26 cellular contexts compared by ENCODE assay signal in genomic region chr6:26352315-26352714, GRCh38. TPM values are rescaled to one million over a fixed set of nuclear protein-coding genes. Genes with fewer than 3 reads are reported as not detected.
DNase-seq lines count a peak whose midpoint lies in the region; ATAC-seq and TF ChIP-seq lines count a peak whose summit lies in the region.
"Had no signal": no experiment of that assay in that cellular context is flagged by ENCODE, and none has a peak within 500 bp of the region (broad histone marks: within the 10 kb centered on the region; RNA-seq: fewer than 3 reads in every experiment).

No MANE protein-coding gene starts in this region.

- H3K36me3 ChIP-seq in breast epithelium (no peaks in the 10 kb centered on the region), prostate gland (no peaks in the 10 kb centered on the region)
- H3K36me3 ChIP-seq: left lung, uterus had no signal

- H3K4me3 ChIP-seq in breast epithelium, result no peak overlapping the region
- no peak overlapping the region for H3K4me3 ChIP-seq in prostate gland
- H3K4me3 ChIP-seq: dorsolateral prefrontal cortex, left lung, skin epidermis, uterus had no signal

- DNase-seq in MCF 10A (ENCODE audit: unreplicated experiment), result no peak
- no peak for DNase-seq in breast epithelium (ENCODE audit: low spot score in 2 of 2)
- DNase-seq in epithelial cell of prostate (ENCODE audit: low read depth, low spot score), result no peak
- no peak for DNase-seq in NCI-H1417 treated with DMSO at 0.1 percent for 48 hours (lab: John Stamatoyannopoulos, UW)
- no peak for DNase-seq in prostate gland (ENCODE audit: low spot score)
- DNase-seq: activated CD4-positive, CD25-positive, alpha-beta regulatory T cell treated with anti-CD3 and anti-CD28 coated beads, Interleukin-2, amount 50 U/mL, for 72 hours; activated CD8-positive, alpha-beta T cell treated with anti-CD3 and anti-CD28 coated beads for 36 hours; AML-193; anterior cingulate cortex; CD4-positive, alpha-beta memory T cell; dorsolateral prefrontal cortex; EL; left lung; naive thymus-derived CD4-positive, alpha-beta T cell; NCI-H1436; NCI-H345; NCI-H82; RPMI8226; T-helper 2 cell; uterus had no signal

- no peaks in the 10 kb centered on the region for H3K9me3 Mint-ChIP-seq in MCF 10A (ENCODE audit: unreplicated experiment)
- H3K9me3 Mint-ChIP-seq: activated CD8-positive, alpha-beta T cell treated with anti-CD3 and anti-CD28 coated beads for 36 hours; activated naive CD4-positive, alpha-beta T cell treated with anti-CD3 and anti-CD28 coated beads, Interleukin-2, amount 50 U/mL, for 72 hours; CD4-positive, alpha-beta memory T cell; mesothelial cell of epicardium; naive thymus-derived CD4-positive, alpha-beta T cell; stimulated activated naive CD8-positive, alpha-beta T cell treated with anti-CD3 and anti-CD28 coated beads, Interleukin-15, Interleukin-2, amounts not matched to agents 100 ng/mL and 50 ng/mL, for 24 hours had no signal

- H3K27ac ChIP-seq in breast epithelium (no peak overlapping the region), epithelial cell of prostate (peak overlapping the region; percentile 73), prostate gland (no peak overlapping the region)
- H3K27ac ChIP-seq: dorsolateral prefrontal cortex, KMS-11, left lung, skin epidermis, uterus had no signal

- POLR2A ChIA-PET in MCF 10A (lab: Yijun Ruan, JAX), result interaction anchor here (0.6 to 1.5 kb wide), 4 partner anchors 15 to 97 kb away, joined by 3 to 4 read pairs (median 3); no protein-coding TSS in a partner anchor

- no TSS peak for BruUV-seq in MCF 10A (replicated peaks; lab: Mats Ljungman, UMichigan)

- H3K27me3 ChIP-seq in breast epithelium, result no peaks in the 10 kb centered on the region
- no peaks in the 10 kb centered on the region for H3K27me3 ChIP-seq in prostate gland (replicated peaks; ENCODE audit: insufficient read depth)
- H3K27me3 ChIP-seq: dorsolateral prefrontal cortex, left lung, uterus had no signal

- H3K4me1 ChIP-seq in breast epithelium, result no peaks in the 10 kb centered on the region
- no peaks in the 10 kb centered on the region for H3K4me1 ChIP-seq in prostate gland (replicated peaks)
- H3K4me1 ChIP-seq: left lung, uterus had no signal

- H3K4me3 Mint-ChIP-seq in MCF 10A (ENCODE audit: unreplicated experiment), result no peak overlapping the region
- H3K4me3 Mint-ChIP-seq: activated CD8-positive, alpha-beta T cell treated with anti-CD3 and anti-CD28 coated beads for 36 hours; CD4-positive, alpha-beta memory T cell; mesothelial cell of epicardium; naive thymus-derived CD4-positive, alpha-beta T cell; stimulated activated naive CD8-positive, alpha-beta T cell treated with anti-CD3 and anti-CD28 coated beads, Interleukin-15, Interleukin-2, amounts not matched to agents 100 ng/mL and 50 ng/mL, for 24 hours had no signal

- intact Hi-C loops in MCF 10A (cut with micrococcal nuclease) (no loop called here), breast epithelium (cut with DNase I; ENCODE audit: low total_unique reads) (no loop called here), prostate gland (cut with DNase I) (no loop called here)

- no peak for ATAC-seq in GM18870 (IDR thresholded peaks at IDR 0.05; ENCODE audit: unreplicated experiment)
- ATAC-seq: activated CD8-positive, alpha-beta T cell treated with anti-CD3 and anti-CD28 coated beads for 36 hours had no signal

- no peak for TF ChIP-seq CTCF in MCF 10A (IDR thresholded peaks at IDR 0.05; ENCODE audit: unreplicated experiment)
- TF ChIP-seq CTCF in breast epithelium (IDR thresholded peaks at IDR 0.05), result no peak
- TF ChIP-seq CTCF in prostate gland (IDR thresholded peaks at IDR 0.05), result no peak

- no peaks in the 10 kb centered on the region for H3K9me3 ChIP-seq in breast epithelium
- no peaks in the 10 kb centered on the region for H3K9me3 ChIP-seq in prostate gland
- H3K9me3 ChIP-seq: left lung, uterus had no signal

- H3K27me3 Mint-ChIP-seq in MCF 10A (ENCODE audit: insufficient read depth, unreplicated experiment), result no peaks in the 10 kb centered on the region
- H3K27me3 Mint-ChIP-seq: activated CD8-positive, alpha-beta T cell treated with anti-CD3 and anti-CD28 coated beads for 36 hours; CD4-positive, alpha-beta memory T cell; stimulated activated naive CD8-positive, alpha-beta T cell treated with anti-CD3 and anti-CD28 coated beads, Interleukin-15, Interleukin-2, amounts not matched to agents 100 ng/mL and 50 ng/mL, for 24 hours had no signal

- peaks cover 6% of the 10 kb centered on the region for H3K4me1 Mint-ChIP-seq in MCF 10A (ENCODE audit: insufficient read depth, unreplicated experiment)
- H3K4me1 Mint-ChIP-seq: mesothelial cell of epicardium had no signal

- CTCF ChIA-PET in MCF 10A (lab: Yijun Ruan, JAX), result no interaction called here

- no peak for TF ChIP-seq POLR2A in breast epithelium (IDR thresholded peaks at IDR 0.05)
- no peak for TF ChIP-seq POLR2A in prostate gland (IDR thresholded peaks at IDR 0.05)

- no peaks in the 10 kb centered on the region for H3K36me3 Mint-ChIP-seq in MCF 10A (ENCODE audit: insufficient read depth, unreplicated experiment)
- H3K36me3 Mint-ChIP-seq: activated naive CD4-positive, alpha-beta T cell treated with anti-CD3 and anti-CD28 coated beads, Interleukin-2, amount 50 U/mL, for 72 hours; CD4-positive, alpha-beta memory T cell; mesothelial cell of epicardium had no signal

- 96% methylated on average over 7 of the region's 7 CpGs for WGBS in prostate gland

- peak overlapping the region; percentile 25 for H3K27ac Mint-ChIP-seq in MCF 10A (ENCODE audit: low read depth, unreplicated experiment)
- H3K27ac Mint-ChIP-seq: activated CD8-positive, alpha-beta T cell treated with anti-CD3 and anti-CD28 coated beads for 36 hours; activated naive CD4-positive, alpha-beta T cell treated with anti-CD3 and anti-CD28 coated beads, Interleukin-2, amount 50 U/mL, for 72 hours; CD4-positive, alpha-beta memory T cell; mesothelial cell of epicardium; naive thymus-derived CD4-positive, alpha-beta T cell; stimulated activated naive CD8-positive, alpha-beta T cell treated with anti-CD3 and anti-CD28 coated beads, Interleukin-15, Interleukin-2, amounts not matched to agents 100 ng/mL and 50 ng/mL, for 24 hours had no signal

RNA-seq across cellular contexts. Expression of gene BTN3A2, which starts 12.7 kb away (rescaled TPM):
- total RNA-seq in MCF 10A (2022) (9.9 and 16.4 TPM in 2 replicates), breast epithelium (10 to 100 TPM; 13.6 to 20.3 (median 13.8) TPM), prostate gland (10 to 100 TPM; 15.9 to 35.9 TPM)

RNA-seq across cellular contexts. Expression of gene BTN2A2, which starts 30.6 kb away (rescaled TPM):
- total RNA-seq in MCF 10A (2022), result 6.7 and 8.7 TPM in 2 replicates
- total RNA-seq in breast epithelium, result 10 to 100 TPM in 2 of 3 donors, 1 to 10 TPM in 1; 4.8 to 18.7 (median 11.5) TPM
- total RNA-seq in prostate gland, result 10 to 100 TPM in 1 of 2 donors, 1 to 10 TPM in 1; 8.7 to 19.8 TPM

RNA-seq across cellular contexts. Expression of gene BTN3A1, which starts 49.8 kb away (rescaled TPM):
- 8.0 and 15.5 TPM in 2 replicates for total RNA-seq in MCF 10A (2022)
- total RNA-seq in breast epithelium, result 10 to 100 TPM in 2 of 3 donors, 1 to 10 TPM in 1; 9.1 to 23.4 (median 12.8) TPM
- total RNA-seq in prostate gland, result 10 to 100 TPM; 15.6 to 15.9 TPM
